In genomic region chr11:59271247-59271755, GRCh38 we compare ENCODE assay signal across 25 cellular contexts. TPM values are rescaled to one million over a fixed set of nuclear protein-coding genes. Genes with fewer than 3 reads are reported as not detected.
DNase-seq lines count a peak whose midpoint lies in the region; ATAC-seq, FAIRE-seq and TF ChIP-seq lines count a peak whose summit lies in the region.
"Had no signal": no experiment of that assay in that cellular context is flagged by ENCODE, and none has a peak within 500 bp of the region (broad histone marks: within the 10 kb centered on the region; RNA-seq: fewer than 3 reads in every experiment).

No MANE protein-coding gene starts in this region.

- H3K9me3 Mint-ChIP-seq in CD14-positive monocyte (peaks cover 0 to 4% (median 0%) of the 10 kb centered on the region in 7 donors), naive B cell (peaks cover 0 to 3% (median 0%) of the 10 kb centered on the region in 7 donors)
- H3K9me3 Mint-ChIP-seq: stimulated activated effector memory CD8-positive, alpha-beta T cell treated with anti-CD3 and anti-CD28 coated beads, Interleukin-12 subunit alpha, Interleukin-12 subunit beta, amount 100 ng/mL, for 72 hours had no signal

- H3K4me1 ChIP-seq in SJSA1 (replicated peaks), result peaks cover 49% of the 10 kb centered on the region
- H3K4me1 ChIP-seq: neural progenitor cell, SJCRH30, testis, vagina had no signal

- H3K4me3 Mint-ChIP-seq in CD14-positive monocyte (no peak overlapping the region), naive B cell (peak overlapping the region; percentile 22 to 90 (median 78))
- H3K4me3 Mint-ChIP-seq: activated naive CD8-positive, alpha-beta T cell; neural progenitor cell; stimulated activated effector memory CD8-positive, alpha-beta T cell treated with anti-CD3 and anti-CD28 coated beads, Interleukin-12 subunit alpha, Interleukin-12 subunit beta, amount 100 ng/mL, for 72 hours had no signal

- FAIRE-seq in GM19239 (lab: Jason Lieb, UNC), result peak; percentile 14
- FAIRE-seq: frontal cortex, H1 had no signal

- ATAC-seq in naive B cell (ENCODE audit: low read depth in 2 of 2) (no peak), GM19463 (IDR thresholded peaks at IDR 0.05; ENCODE audit: unreplicated experiment) (no peak)
- ATAC-seq: Panc1; stimulated activated effector memory CD8-positive, alpha-beta T cell treated with anti-CD3 and anti-CD28 coated beads, Interleukin-12 subunit alpha, Interleukin-12 subunit beta, amount 100 ng/mL, for 72 hours had no signal

- DNase-seq in CD14-positive monocyte (ENCODE audit: low spot score), result no peak
- no peak for DNase-seq in GM19239 (ENCODE audit: insufficient read length, low spot score)
- no peak for DNase-seq in SJSA1 (ENCODE audit: low read depth in 1 of 2, low spot score in 2 of 2)
- no peak for DNase-seq in naive B cell
- no peak for DNase-seq in KBM-7
- no peak for DNase-seq in stimulated activated CD4-positive, alpha-beta T cell treated with anti-CD3 and anti-CD28 coated beads, Interleukin-4, amount 100 ng/mL, for 4 hours
- DNase-seq: activated CD4-positive, alpha-beta T cell treated with anti-CD3 and anti-CD28 coated beads, Interleukin-2, amount 50 U/mL, for 1 hour; erythroblast; IMR-90; islet precursor cell; NCI-H146; SJCRH30; T-helper 2 cell; testis; WERI-Rb-1 had no signal

- TF ChIP-seq CTCF in CD14-positive monocyte (IDR thresholded peaks at IDR 0.05), result no peak

- peak overlapping the region; percentile 88 to 98 (median 96) for H3K27ac Mint-ChIP-seq in CD14-positive monocyte
- H3K27ac Mint-ChIP-seq in naive B cell, result peak overlapping the region; percentile 99 to 100 (median 100)
- H3K27ac Mint-ChIP-seq: activated naive CD8-positive, alpha-beta T cell; stimulated activated effector memory CD8-positive, alpha-beta T cell treated with anti-CD3 and anti-CD28 coated beads, Interleukin-12 subunit alpha, Interleukin-12 subunit beta, amount 100 ng/mL, for 72 hours had no signal

- no peaks in the 10 kb centered on the region for H3K36me3 ChIP-seq in SJSA1
- H3K36me3 ChIP-seq: neural progenitor cell, prostate gland, SJCRH30, vagina, WERI-Rb-1 had no signal

- H3K27me3 Mint-ChIP-seq in CD14-positive monocyte (ENCODE audit: low read depth in 3 of 3) (peaks cover 0 to 3% (median 0%) of the 10 kb centered on the region in 3 donors), naive B cell (no peaks in the 10 kb centered on the region)
- H3K27me3 Mint-ChIP-seq: activated naive CD8-positive, alpha-beta T cell had no signal

- peak overlapping the region; percentile 47 for H3K27ac ChIP-seq in SJSA1
- H3K27ac ChIP-seq: neural progenitor cell, prostate gland, SJCRH30, testis, vagina, WERI-Rb-1 had no signal

- in situ Hi-C loops in KBM-7 (cut with MboI; ENCODE audit: low pct_unique_long_range_greater_than_20kb, low sequenced_read_pairs), result no loop called here

- H3K4me1 Mint-ChIP-seq in CD14-positive monocyte, result peaks cover 90% of the 10 kb centered on the region
- H3K4me1 Mint-ChIP-seq in naive B cell, result peaks cover 86 to 99% (median 99%) of the 10 kb centered on the region in 3 donors

- intact Hi-C loops in CD14-positive monocyte (cut with micrococcal nuclease), result loop anchor here in 1 of 2 donors (5.0 kb wide), 1 partner anchor 49 kb away; no protein-coding TSS in a partner anchor

- H3K9me3 ChIP-seq in SJSA1 (replicated peaks), result no peaks in the 10 kb centered on the region
- H3K9me3 ChIP-seq: mucosa of descending colon, prostate gland, SJCRH30, testis, vagina had no signal

- no peaks in the 10 kb centered on the region for H3K27me3 ChIP-seq in SJSA1 (replicated peaks)
- H3K27me3 ChIP-seq: neural progenitor cell, SJCRH30, testis, vagina had no signal

- H3K4me3 ChIP-seq in SJSA1, result no peak overlapping the region
- H3K4me3 ChIP-seq: mucosa of descending colon, neural progenitor cell, prostate gland, SJCRH30, testis, vagina had no signal

- H3K36me3 Mint-ChIP-seq in CD14-positive monocyte (peaks cover 0 to 9% of the 10 kb centered on the region in 2 donors), naive B cell (peaks cover 11 to 14% of the 10 kb centered on the region in 2 donors)
- H3K36me3 Mint-ChIP-seq: activated naive CD8-positive, alpha-beta T cell; neural progenitor cell; stimulated activated effector memory CD8-positive, alpha-beta T cell treated with anti-CD3 and anti-CD28 coated beads, Interleukin-12 subunit alpha, Interleukin-12 subunit beta, amount 100 ng/mL, for 72 hours had no signal

RNA-seq across cellular contexts. Expression of gene MPEG1, which starts 58.6 kb away (rescaled TPM):
- 100 to 1,000 TPM; 691 to 971 TPM for polyA plus RNA-seq in CD14-positive monocyte
- not detected in 2 replicates for total RNA-seq in SJSA1 (2014; rRNA removed; shearing (Covaris generic))
- polyA plus RNA-seq in naive B cell (ENCODE audit: low read depth in 6 of 6), result 10 to 100 TPM; 40.6 to 96.5 (median 79.1) TPM
- total RNA-seq: H1, IMR-90, SJCRH30 had no signal
- polyA plus RNA-seq: H1, IMR-90 had no signal

Comparison
In these comparisons a context has a peak if more than half of its experiments do, and no peak if none do; other contexts are left out.
1. H3K4me3 Mint-ChIP-seq: peak in naive B cell (8 of 8); none in CD14-positive monocyte (0 of 2).
2. RNA of gene MPEG1, which starts 58.6 kb away (polyA plus RNA-seq): 691 to 971 TPM in CD14-positive monocyte; 40.6 to 96.5 TPM in naive B cell; every median in the first group is over 4 times any median in the second.